Comparison of ENCODE assay signal across 16 cellular contexts in the genomic region with DNA sequence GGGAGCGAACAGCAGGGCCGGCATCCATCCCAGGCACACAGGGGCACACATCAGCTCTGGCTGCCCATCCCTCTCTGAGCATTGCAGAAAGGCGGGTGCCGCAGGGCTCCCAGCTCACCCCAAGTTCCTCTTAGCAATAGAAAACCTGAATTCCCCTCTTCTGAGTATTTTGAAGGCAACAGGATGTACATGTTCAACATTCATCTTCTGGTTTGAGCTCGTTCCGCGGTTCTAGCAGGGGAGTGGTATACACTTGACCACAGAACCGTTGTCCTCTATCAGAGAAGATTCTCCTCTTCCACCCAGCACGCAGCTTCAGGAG. TPM values are rescaled to one million over a fixed set of nuclear protein-coding genes. Genes with fewer than 3 reads are reported as not detected.
A peak's percentile ranks its signal among the peaks of the same experiment; 100 is the strongest.
DNase-seq lines count a peak whose midpoint lies in the region; ATAC-seq, FAIRE-seq and TF ChIP-seq lines count a peak whose summit lies in the region.
"Had no signal": no experiment of that assay in that cellular context is flagged by ENCODE, and none has a peak within 500 bp of the region (broad histone marks: within the 10 kb centered on the region; RNA-seq: fewer than 3 reads in every experiment).

No MANE protein-coding gene starts in this region.

- no peaks in the 10 kb centered on the region for H3K9me2 ChIP-seq in Karpas-422 (replicated peaks; ENCODE audit: insufficient read depth, low read length)

- intact Hi-C loops in psoas muscle (cut with DNase I) (loop anchor here in 1 of 2 donors (1.0 kb wide), 1 partner anchor 25 kb away; no protein-coding TSS in a partner anchor), kidney (cut with DNase I) (no loop called here)

- H3K79me2 ChIP-seq in Karpas-422 (ENCODE audit: low read length) (no peaks in the 10 kb centered on the region), astrocyte (ENCODE audit: insufficient read depth, low read length) (no peaks in the 10 kb centered on the region)

- no peak overlapping the region for H3K4me2 ChIP-seq in Karpas-422 (ENCODE audit: low read depth, low read length, poor library complexity, severe bottlenecking)
- peak overlapping the region; percentile 52 for H3K4me2 ChIP-seq in astrocyte (ENCODE audit: low read length)

- H3K4me3 ChIP-seq in Karpas-422 (ENCODE audit: low read length), result no peak overlapping the region
- no peak overlapping the region for H3K4me3 ChIP-seq in astrocyte (ENCODE audit: insufficient read depth, low read depth, low read length)
- H3K4me3 ChIP-seq in psoas muscle, result peak overlapping the region; percentile 51
- no peak overlapping the region for H3K4me3 ChIP-seq in kidney (ENCODE audit: low read length in 2 of 2)
- H3K4me3 ChIP-seq: skin epidermis had no signal

- H3K9me3 Mint-ChIP-seq in T-helper 1 cell treated with Interleukin-12 subunit alpha and Interleukin-12 subunit beta and Interleukin-4 antibody, amounts not matched to agents 30 μg/mL and 1 μg/mL, for 36 hours, result no peaks in the 10 kb centered on the region
- peaks cover 4% of the 10 kb centered on the region for H3K9me3 Mint-ChIP-seq in astrocyte (ENCODE audit: unreplicated experiment)
- H3K9me3 Mint-ChIP-seq: immature natural killer cell had no signal

- peaks cover 14% of the 10 kb centered on the region for H3K4me1 Mint-ChIP-seq in T-helper 1 cell treated with Interleukin-12 subunit alpha and Interleukin-12 subunit beta and Interleukin-4 antibody, amounts not matched to agents 30 μg/mL and 1 μg/mL, for 36 hours (ENCODE audit: low read depth)
- peaks cover 37% of the 10 kb centered on the region for H3K4me1 Mint-ChIP-seq in astrocyte (ENCODE audit: low read depth, unreplicated experiment)

- DNase-seq in T-helper 1 cell (no peak), Karpas-422 (peak; percentile 27), astrocyte (ENCODE audit: low read depth) (no peak), psoas muscle (no peak), kidney (no peak)
- DNase-seq: activated CD4-positive, alpha-beta T cell treated with anti-CD3 and anti-CD28 coated beads, Interleukin-2, amount 50 U/mL, for 1 hour; activated gamma-delta T cell; immature natural killer cell; NCI-H510A had no signal

- H3K9me3 ChIP-seq in Karpas-422 (ENCODE audit: low read length), result no peaks in the 10 kb centered on the region
- no peaks in the 10 kb centered on the region for H3K9me3 ChIP-seq in astrocyte (ENCODE audit: insufficient read depth, low read depth, low read length)
- no peaks in the 10 kb centered on the region for H3K9me3 ChIP-seq in psoas muscle
- H3K9me3 ChIP-seq in kidney (ENCODE audit: control insufficient read depth in 1 of 2, low read length in 2 of 2), result no peaks in the 10 kb centered on the region

- H3K4me1 ChIP-seq in Karpas-422 (ENCODE audit: low read length) (no peaks in the 10 kb centered on the region), astrocyte (ENCODE audit: insufficient read depth, low read length) (peaks cover 9% of the 10 kb centered on the region), psoas muscle (peaks cover 47% of the 10 kb centered on the region), kidney (ENCODE audit: control insufficient read depth in 1 of 2, insufficient read depth in 1 of 2, low read depth in 1 of 2, low read length in 2 of 2) (peaks cover 0 to 16% of the 10 kb centered on the region in 2 donors)

- H3K9ac ChIP-seq in Karpas-422 (ENCODE audit: low read length), result no peak overlapping the region
- H3K9ac ChIP-seq in astrocyte (ENCODE audit: low read length), result no peak overlapping the region
- no peak overlapping the region for H3K9ac ChIP-seq in kidney (ENCODE audit: low read length in 2 of 2)

- H4K20me1 ChIP-seq in Karpas-422 (ENCODE audit: insufficient read depth, low read depth, low read length), result no peaks in the 10 kb centered on the region
- no peaks in the 10 kb centered on the region for H4K20me1 ChIP-seq in astrocyte (ENCODE audit: insufficient read depth, low read length)

- no peaks in the 10 kb centered on the region for H3K27me3 ChIP-seq in Karpas-422 (ENCODE audit: low read length)
- H3K27me3 ChIP-seq in astrocyte (ENCODE audit: insufficient read depth, low read length), result peaks cover 37% of the 10 kb centered on the region
- H3K27me3 ChIP-seq in psoas muscle (ENCODE audit: insufficient read depth in 3 of 3, low read length in 2 of 3), result peaks cover 0 to 4% (median 0%) of the 10 kb centered on the region in 3 donors

- H2AFZ ChIP-seq in Karpas-422 (ENCODE audit: low read length) (no peak overlapping the region), astrocyte (ENCODE audit: low read depth, low read length) (no peak overlapping the region)

- peak overlapping the region; percentile 32 for H3K4me3 Mint-ChIP-seq in T-helper 1 cell treated with Interleukin-12 subunit alpha and Interleukin-12 subunit beta and Interleukin-4 antibody, amounts not matched to agents 30 μg/mL and 1 μg/mL, for 36 hours
- peak overlapping the region; percentile 40 for H3K4me3 Mint-ChIP-seq in astrocyte (ENCODE audit: unreplicated experiment)

- no peak overlapping the region for H3K27ac Mint-ChIP-seq in T-helper 1 cell treated with Interleukin-12 subunit alpha and Interleukin-12 subunit beta and Interleukin-4 antibody, amounts not matched to agents 30 μg/mL and 1 μg/mL, for 36 hours
- H3K27ac Mint-ChIP-seq in astrocyte (ENCODE audit: unreplicated experiment), result peak overlapping the region; percentile 66
- H3K27ac Mint-ChIP-seq: immature natural killer cell had no signal

- TF ChIP-seq CTCF in astrocyte (IDR thresholded peaks at IDR 0.05; ENCODE audit: insufficient read depth, low read depth, low read length) (no peak), psoas muscle (IDR thresholded peaks at IDR 0.05) (no peak), kidney (IDR thresholded peaks at IDR 0.05; ENCODE audit: borderline replicate concordance, extremely low read depth, insufficient read depth) (no peak)

- H3K36me3 Mint-ChIP-seq in T-helper 1 cell treated with Interleukin-12 subunit alpha and Interleukin-12 subunit beta and Interleukin-4 antibody, amounts not matched to agents 30 μg/mL and 1 μg/mL, for 36 hours (ENCODE audit: low read depth), result no peaks in the 10 kb centered on the region
- no peaks in the 10 kb centered on the region for H3K36me3 Mint-ChIP-seq in astrocyte (ENCODE audit: low read depth, unreplicated experiment)
- H3K36me3 Mint-ChIP-seq: immature natural killer cell had no signal

- peaks cover 52% of the 10 kb centered on the region for H3K27me3 Mint-ChIP-seq in T-helper 1 cell treated with Interleukin-12 subunit alpha and Interleukin-12 subunit beta and Interleukin-4 antibody, amounts not matched to agents 30 μg/mL and 1 μg/mL, for 36 hours (ENCODE audit: low read depth)
- peaks cover 13% of the 10 kb centered on the region for H3K27me3 Mint-ChIP-seq in astrocyte (ENCODE audit: low read depth, unreplicated experiment)

- no peak overlapping the region for H3K27ac ChIP-seq in Karpas-422 (ENCODE audit: low read length)
- no peak overlapping the region for H3K27ac ChIP-seq in astrocyte (ENCODE audit: low read depth, low read length)
- H3K27ac ChIP-seq in psoas muscle, result peak overlapping the region; percentile 95
- H3K27ac ChIP-seq in kidney (ENCODE audit: low read depth in 2 of 2, low read length in 2 of 2), result no peak overlapping the region
- H3K27ac ChIP-seq: skin epidermis had no signal

- H3K36me3 ChIP-seq in Karpas-422 (ENCODE audit: insufficient read depth, low read length) (no peaks in the 10 kb centered on the region), astrocyte (ENCODE audit: insufficient read depth, low read length) (no peaks in the 10 kb centered on the region), psoas muscle (ENCODE audit: insufficient read depth in 1 of 2, low read depth in 1 of 2) (no peaks in the 10 kb centered on the region), kidney (ENCODE audit: control insufficient read depth in 1 of 2, insufficient read depth in 2 of 2, low read length in 2 of 2) (no peaks in the 10 kb centered on the region)

- ATAC-seq in psoas muscle (no peak), HG03045 (IDR thresholded peaks at IDR 0.05; ENCODE audit: unreplicated experiment) (no peak), GM21528 (IDR thresholded peaks at IDR 0.05; ENCODE audit: low FRiP score, unreplicated experiment) (no peak)

- 25 to 37% (median 25%) methylated on average over 9 of the region's 9 CpGs for WGBS in psoas muscle, 3 donors

- no peak for FAIRE-seq in astrocyte (lab: Jason Lieb, UNC)
- no peak for FAIRE-seq in kidney (lab: Jason Lieb, UNC)

RNA-seq across cellular contexts. Expression of a gene that starts 23.6 kb away (rescaled TPM):
- total RNA-seq in Karpas-422 (2014; rRNA removed; shearing (Covaris generic); ENCODE audit: low replicate concordance), result not detected in 2 replicates
- total RNA-seq in astrocyte (16.2 and 19.0 TPM in 2 replicates), psoas muscle (over 10,000 TPM in 3 of 4 donors, 1,000 to 10,000 TPM in 1; 8,109 to 28,566 (median 18,858) TPM), kidney (not detected)
- polyA plus RNA-seq in psoas muscle (over 10,000 TPM; 11,314 to 26,656 (median 13,405) TPM), kidney (ENCODE audit: insufficient read depth, low read depth, low replicate concordance) (1.2 TPM)
- total RNA-seq: Daoy, M059J had no signal
- polyA plus RNA-seq: AG04450, immature natural killer cell had no signal

Comparison
In these comparisons a context has a peak if more than half of its experiments do, and no peak if none do; other contexts are left out.
1. RNA of a gene that starts 23.6 kb away (total RNA-seq): 8,109 to 28,566 TPM in psoas muscle; 16.2 to 19.0 TPM in astrocyte, not detected in Karpas-422 and not detected in kidney (single experiment); every median in the first group is over 100 times any median in the second.